8 cellular contexts compared by ENCODE assay signal in genomic region chrX:54182864-54183613, GRCh38. TPM values are rescaled to one million over a fixed set of nuclear protein-coding genes. Genes with fewer than 3 reads are reported as not detected.
DNase-seq lines count a peak whose midpoint lies in the region; ATAC-seq lines count a peak whose summit lies in the region.

FAM120C (minus strand) TSS chrX:54183254; CDS start chrX:54183198, 56 bp downstream.

- peak; percentile 73 for ATAC-seq in GM19395 (IDR thresholded peaks at IDR 0.05; ENCODE audit: unreplicated experiment)
- ATAC-seq in effector memory CD8-positive, alpha-beta T cell (replicated peaks): peak; percentile 71

- H3K9me3 Mint-ChIP-seq in effector memory CD8-positive, alpha-beta T cell: no peaks in the 10 kb centered on the region

- H3K79me1 ChIP-seq in mesendoderm (ENCODE audit: low read length): no peaks in the 10 kb centered on the region

- H3K56ac ChIP-seq in mesendoderm (ENCODE audit: low read length): peak within 1 kb of the TSS; percentile 91

- WGBS in mesendoderm (ENCODE audit: extremely low coverage, insufficient coverage, low lambda C conversion rate): no CpG with 5 or more reads among the region's 70 CpGs

- H3K36me3 Mint-ChIP-seq in effector memory CD8-positive, alpha-beta T cell (ENCODE audit: insufficient read depth): peaks cover 14% of the 10 kb centered on the region

- peak within 1 kb of the TSS; percentile 71 for H3K9ac ChIP-seq in mesendoderm (ENCODE audit: low read length)

- H2BK120ac ChIP-seq in mesendoderm (ENCODE audit: low read depth, low read length): no peak within 1 kb of the TSS

- H2BK5ac ChIP-seq in mesendoderm (ENCODE audit: low read length): no peak within 1 kb of the TSS

- no peak within 1 kb of the TSS for H4K5ac ChIP-seq in mesendoderm (ENCODE audit: low read length)

- peaks cover 24% of the 10 kb centered on the region for H3K79me2 ChIP-seq in mesendoderm (ENCODE audit: control insufficient read depth, insufficient read depth, low read length)

- no peaks in the 10 kb centered on the region for H3K27me3 Mint-ChIP-seq in effector memory CD8-positive, alpha-beta T cell

- H3K18ac ChIP-seq in mesendoderm (ENCODE audit: low read length): peak within 1 kb of the TSS; percentile 45

- peak within 1 kb of the TSS; percentile 45 for H3K23ac ChIP-seq in mesendoderm (ENCODE audit: low read length)

- peak within 1 kb of the TSS; percentile 63 to 85 for H3K4me3 Mint-ChIP-seq in effector memory CD8-positive, alpha-beta T cell

- no peaks in the 10 kb centered on the region for H3K27me3 ChIP-seq in mesendoderm (ENCODE audit: insufficient read depth, low read length, poor library complexity)

- H2BK15ac ChIP-seq in mesendoderm (replicated peaks; ENCODE audit: low read depth): no peak within 1 kb of the TSS

- no peak within 1 kb of the TSS for H2AK5ac ChIP-seq in mesendoderm (ENCODE audit: low read length)

- peak within 1 kb of the TSS; percentile 44 for H3K4me3 ChIP-seq in mesendoderm (ENCODE audit: low read length)

- H3K4me1 ChIP-seq in mesendoderm (ENCODE audit: control insufficient read depth, low read depth, low read length): peaks cover 4% of the 10 kb centered on the region

- H4K8ac ChIP-seq in mesendoderm (ENCODE audit: low read depth, low read length): peak within 1 kb of the TSS; percentile 93

- H3K4ac ChIP-seq in mesendoderm (ENCODE audit: low read depth, low read length): peak within 1 kb of the TSS; percentile 99

- H3K4me2 ChIP-seq in mesendoderm (ENCODE audit: low read length): peak within 1 kb of the TSS; percentile 67

- H3K36me3 ChIP-seq in mesendoderm (ENCODE audit: control insufficient read depth, insufficient read depth, low read length): no peaks in the 10 kb centered on the region

- H3K27ac ChIP-seq in mesendoderm (ENCODE audit: low read depth, low read length): peak within 1 kb of the TSS; percentile 72

- DNase-seq in C1 segment of cervical spinal cord (lab: John Stamatoyannopoulos, UW) (peak in 13 of 14 donors; percentile 9 to 85 (median 72)), HK-2 (ENCODE audit: unreplicated experiment) (peak; percentile 79), NOMO-1 (lab: John Stamatoyannopoulos, UW; ENCODE audit: unreplicated experiment in 2 of 2) (peak; percentile 51 to 60), mesendoderm (peak; percentile 86)
- peak; percentile 40 to 42 for DNase-seq in activated CD8-positive, alpha-beta memory T cell treated with anti-CD3 and anti-CD28 coated beads for 4 hours (ENCODE audit: low read depth in 2 of 2)
- DNase-seq in effector memory CD8-positive, alpha-beta T cell: peak; percentile 34 to 44 (median 38)
- peak; percentile 38 for DNase-seq in stimulated activated CD8-positive, alpha-beta memory T cell treated with anti-CD3 and anti-CD28 coated beads, Interleukin-12 subunit alpha, Interleukin-12 subunit beta, amount 100 ng/mL, for 24 hours (ENCODE audit: extremely low read depth)

- peaks cover 27 to 39% of the 10 kb centered on the region in 2 donors for H3K4me1 Mint-ChIP-seq in effector memory CD8-positive, alpha-beta T cell (ENCODE audit: low read depth in 2 of 2)

- peak within 1 kb of the TSS; percentile 84 to 91 for H3K27ac Mint-ChIP-seq in effector memory CD8-positive, alpha-beta T cell

RNA-seq across cellular contexts. Expression of gene FAM120C, which starts in this region (rescaled TPM):
- polyA plus RNA-seq in mesendoderm (2013, experiment 1 of 2): 4.2 TPM
- polyA plus RNA-seq in mesendoderm (2013, experiment 2 of 2): 3.9 TPM

Comparison
In these comparisons a context has a peak if more than half of its experiments do, and no peak if none do; other contexts are left out.
1. Peak in every context shown above with its lines: DNase-seq, ATAC-seq, H3K4me3 ChIP-seq and H3K27ac ChIP-seq.